In genomic region chr1:76264642-76265041, GRCh38 we compare ENCODE assay signal across 7 cellular contexts.
"Had no signal": no experiment of that assay in that cellular context is flagged by ENCODE, and none has a peak within 500 bp of the region (broad histone marks: within the 10 kb centered on the region; RNA-seq: fewer than 3 reads in every experiment).

No MANE protein-coding gene starts in this region.

- H3K27ac Mint-ChIP-seq: GM23338, H9, HFFc6 had no signal

- H2AFZ ChIP-seq: GM23338 had no signal

- ATAC-seq: GM23338, K562 had no signal

- H3K4me3 ChIP-seq: GM23338, K562 had no signal

- DNase-seq: H9, HCEC 1CT, HFFc6, IMR-90, KG1 had no signal

- H3K4me3 Mint-ChIP-seq: GM23338, H9, HFFc6 had no signal

- H3K9me3 Mint-ChIP-seq: GM23338, H9 had no signal

- H3K4me2 ChIP-seq: GM23338 had no signal
